In the genomic region with DNA sequence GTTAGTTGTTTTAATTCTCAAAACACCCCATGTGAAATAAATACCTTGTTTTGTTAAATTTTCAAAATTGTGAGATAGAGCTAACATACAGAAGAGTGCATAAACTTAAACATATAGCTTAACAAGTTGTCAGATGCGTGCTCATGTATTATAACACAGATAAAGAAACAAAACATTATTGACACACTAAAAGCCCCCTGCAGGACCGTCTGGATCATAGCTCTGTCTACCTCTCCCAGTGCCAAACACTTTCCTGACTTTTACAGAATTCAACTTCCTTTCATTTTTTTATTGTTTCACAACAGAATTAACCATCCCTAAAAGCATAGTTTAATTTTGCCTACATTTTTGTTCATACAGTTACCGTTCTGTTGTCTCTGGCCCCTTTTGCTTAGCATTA, we compare ENCODE assay signal across 16 cellular contexts. TPM values are rescaled to one million over a fixed set of nuclear protein-coding genes. Genes with fewer than 3 reads are reported as not detected.
A peak's percentile ranks its signal among the peaks of the same experiment; 100 is the strongest.
DNase-seq lines count a peak whose midpoint lies in the region; ATAC-seq and TF ChIP-seq lines count a peak whose summit lies in the region.
"Had no signal": no experiment of that assay in that cellular context is flagged by ENCODE, and none has a peak within 500 bp of the region (broad histone marks: within the 10 kb centered on the region; RNA-seq: fewer than 3 reads in every experiment).

No MANE protein-coding gene starts in this region.

- no peak overlapping the region for H3K9ac ChIP-seq in HCT116 (ENCODE audit: low read length)
- no peak overlapping the region for H3K9ac ChIP-seq in neural progenitor cell
- H3K9ac ChIP-seq in Karpas-422 (ENCODE audit: low read length) = no peak overlapping the region
- H3K9ac ChIP-seq: BLaER1, GM23248 had no signal

- intact Hi-C loops in HCT116 (cut with micrococcal nuclease) (no loop called here), spleen (cut with DNase I; ENCODE audit: low total_unique reads) (no loop called here)

- TF ChIP-seq CTCF in AG04450 (IDR thresholded peaks at IDR 0.05; ENCODE audit: low read depth, low read length) (0 out of 2 replicates have a peak, but pooled peaks have one; percentile 2), HCT116 (IDR thresholded peaks at IDR 0.05 in 2 of 3, conservative IDR thresholded peaks at IDR 0.05 in 1 of 3; ENCODE audit: borderline replicate concordance in 1 of 3, insufficient read depth in 1 of 3, low read depth in 2 of 3, low read length in 2 of 3) (peak in 2 of 3 experiments; percentile 17 to 23; a peak in 3 of 6 replicates), chondrocyte (IDR thresholded peaks at IDR 0.05) (peak; percentile 17), neural progenitor cell (IDR thresholded peaks at IDR 0.05) (peak; percentile 20), spleen (IDR thresholded peaks at IDR 0.05 in 8 of 11, conservative IDR thresholded peaks at IDR 0.05 in 3 of 11) (no peak)

- H3K36me3 Mint-ChIP-seq in chondrocyte (ENCODE audit: low read depth) = no peaks in the 10 kb centered on the region
- H3K36me3 Mint-ChIP-seq in neural progenitor cell = no peaks in the 10 kb centered on the region
- H3K36me3 Mint-ChIP-seq: CD8-positive, alpha-beta memory T cell had no signal

- POLR2A ChIA-PET in AG04450 (lab: Yijun Ruan, JAX) (no interaction called here), HCT116 (lab: Charles Lee) (no interaction called here)

- no peaks in the 10 kb centered on the region for H3K36me3 ChIP-seq in HCT116 (ENCODE audit: control insufficient read depth in 1 of 2, insufficient read depth in 2 of 2, low read length in 2 of 2)
- H3K36me3 ChIP-seq in neural progenitor cell = no peaks in the 10 kb centered on the region
- no peaks in the 10 kb centered on the region for H3K36me3 ChIP-seq in spleen
- H3K36me3 ChIP-seq in Karpas-422 (ENCODE audit: insufficient read depth, low read length) = no peaks in the 10 kb centered on the region
- H3K36me3 ChIP-seq: BLaER1 had no signal

- H3K9me3 ChIP-seq in AG04450 (ENCODE audit: control insufficient read depth, insufficient read depth, low read length) (no peaks in the 10 kb centered on the region), HCT116 (ENCODE audit: control insufficient read depth in 1 of 2, insufficient read depth in 1 of 2, low read depth in 1 of 2, low read length in 2 of 2) (no peaks in the 10 kb centered on the region), neural progenitor cell (ENCODE audit: low read depth) (no peaks in the 10 kb centered on the region), spleen (no peaks in the 10 kb centered on the region), Karpas-422 (ENCODE audit: low read length) (no peaks in the 10 kb centered on the region)
- H3K9me3 ChIP-seq: BLaER1, Caco-2 had no signal

- TF ChIP-seq POLR2A in HCT116 (IDR thresholded peaks at IDR 0.05; ENCODE audit: borderline replicate concordance, extremely low read depth, insufficient read depth, insufficient read length) (no peak), spleen (IDR thresholded peaks at IDR 0.05) (no peak)

- H3K4me1 ChIP-seq in HCT116 (ENCODE audit: control insufficient read depth in 1 of 2, insufficient read depth in 2 of 2, low read length in 2 of 2) = peaks cover 7 to 14% of the 10 kb centered on the region in 2 experiments
- no peaks in the 10 kb centered on the region for H3K4me1 ChIP-seq in neural progenitor cell
- H3K4me1 ChIP-seq in spleen = no peaks in the 10 kb centered on the region
- peaks cover 3% of the 10 kb centered on the region; the same call in 1 of the 2 replicates for H3K4me1 ChIP-seq in Karpas-422 (ENCODE audit: low read length)
- H3K4me1 ChIP-seq: BLaER1, Caco-2 had no signal

- H3K9me3 Mint-ChIP-seq in chondrocyte (ENCODE audit: low read depth) = no peaks in the 10 kb centered on the region
- no peaks in the 10 kb centered on the region for H3K9me3 Mint-ChIP-seq in neural progenitor cell
- H3K9me3 Mint-ChIP-seq: CD8-positive, alpha-beta memory T cell had no signal

- H3K79me2 ChIP-seq in HCT116 (ENCODE audit: insufficient read depth, low read length) = no peaks in the 10 kb centered on the region
- H3K79me2 ChIP-seq in neural progenitor cell (ENCODE audit: low read depth) = no peaks in the 10 kb centered on the region
- no peaks in the 10 kb centered on the region for H3K79me2 ChIP-seq in Karpas-422 (ENCODE audit: low read length)

- ATAC-seq in HCT116 = no peak; the same call in 1 of the 2 replicates

- H3K27me3 Mint-ChIP-seq in chondrocyte (ENCODE audit: low read depth) = no peaks in the 10 kb centered on the region
- H3K27me3 Mint-ChIP-seq in neural progenitor cell (ENCODE audit: insufficient read depth, low read depth) = no peaks in the 10 kb centered on the region

- H3K4me1 Mint-ChIP-seq in chondrocyte (ENCODE audit: low read depth) (no peaks in the 10 kb centered on the region), neural progenitor cell (no peaks in the 10 kb centered on the region)
- H3K4me1 Mint-ChIP-seq: CD8-positive, alpha-beta memory T cell had no signal

- WGBS in spleen, 5 donors = 71 to 84% (median 78%) methylated on average over 3 of the region's 3 CpGs

- RAD21 ChIA-PET in HCT116 (lab: Charles Lee; ENCODE audit: low non-redundant PET in 1 of 2, low total read pairs in 2 of 2, uncharacterized antibody in 2 of 2, unreplicated experiment in 2 of 2) = no interaction called here

- H3K4me3 ChIP-seq in AG04450 (ENCODE audit: low read depth, low read length) (no peak overlapping the region), HCT116 (replicated peaks in 1 of 2; ENCODE audit: low read depth in 1 of 2, low read length in 2 of 2) (no peak overlapping the region), neural progenitor cell (no peak overlapping the region), spleen (no peak overlapping the region), Karpas-422 (ENCODE audit: low read length) (no peak overlapping the region)
- H3K4me3 ChIP-seq: BLaER1, GM23248 had no signal

- H3K9me2 ChIP-seq in HCT116 (ENCODE audit: insufficient read depth) (no peaks in the 10 kb centered on the region), Karpas-422 (replicated peaks; ENCODE audit: insufficient read depth, low read length) (no peaks in the 10 kb centered on the region)

- no peak for TF ChIP-seq RAD21 in HCT116 (IDR thresholded peaks at IDR 0.05; ENCODE audit: low read depth)

- BruUV-seq in HCT116 (replicated peaks; lab: Mats Ljungman, UMichigan) = no TSS peak

- H3F3A ChIP-seq in neural progenitor cell (ENCODE audit: low read depth) = no peaks in the 10 kb centered on the region

- H3K27ac Mint-ChIP-seq in chondrocyte (ENCODE audit: unreplicated experiment) (no peak overlapping the region), neural progenitor cell (no peak overlapping the region)
- H3K27ac Mint-ChIP-seq: CD8-positive, alpha-beta memory T cell had no signal

- H3K27ac ChIP-seq in AG04450 (ENCODE audit: low read depth, low read length) (no peak overlapping the region), HCT116 (ENCODE audit: low read depth, low read length) (no peak overlapping the region), neural progenitor cell (no peak overlapping the region), spleen (no peak overlapping the region), Karpas-422 (ENCODE audit: low read length) (no peak overlapping the region)
- H3K27ac ChIP-seq: BLaER1, GM23248 had no signal

- H3K27me3 ChIP-seq in AG04450 (ENCODE audit: control insufficient read depth, insufficient read depth, low read length) (no peaks in the 10 kb centered on the region), HCT116 (ENCODE audit: insufficient read depth, low read length) (no peaks in the 10 kb centered on the region), neural progenitor cell (no peaks in the 10 kb centered on the region), spleen (replicated peaks in 1 of 7) (no peaks in the 10 kb centered on the region), Karpas-422 (ENCODE audit: low read length) (no peaks in the 10 kb centered on the region)
- H3K27me3 ChIP-seq: BLaER1 had no signal

- H3K4me3 Mint-ChIP-seq in chondrocyte (ENCODE audit: unreplicated experiment) = no peak overlapping the region
- H3K4me3 Mint-ChIP-seq in neural progenitor cell = no peak overlapping the region
- H3K4me3 Mint-ChIP-seq: CD8-positive, alpha-beta memory T cell had no signal

- H3K4me2 ChIP-seq in HCT116 (ENCODE audit: low read length) = no peak overlapping the region
- no peak overlapping the region for H3K4me2 ChIP-seq in neural progenitor cell
- H3K4me2 ChIP-seq in Karpas-422 (ENCODE audit: low read depth, low read length, poor library complexity, severe bottlenecking) = no peak overlapping the region
- H3K4me2 ChIP-seq: BLaER1 had no signal

- H2AFZ ChIP-seq in HCT116 (ENCODE audit: low read depth, low read length, poor library complexity, severe bottlenecking) (no peak overlapping the region), neural progenitor cell (replicated peaks) (no peak overlapping the region), Karpas-422 (ENCODE audit: low read length) (no peak overlapping the region)
- H2AFZ ChIP-seq: GM23248 had no signal

- CTCF ChIA-PET in AG04450 (lab: Charles Lee) = interaction anchor here (1.1 to 2.7 kb wide), 3 partner anchors 8 to 68 kb away, joined by 8 to 11 read pairs (median 9); partner anchors contain the start of gene FRK
- CTCF ChIA-PET in HCT116 (lab: Charles Lee) = interaction anchor here (0.6 kb wide), 1 partner anchor 18 kb away, joined by 3 read pairs; no protein-coding TSS in a partner anchor

- H4K20me1 ChIP-seq in HCT116 (ENCODE audit: insufficient read depth) (no peaks in the 10 kb centered on the region), neural progenitor cell (ENCODE audit: low read depth) (no peaks in the 10 kb centered on the region), Karpas-422 (ENCODE audit: insufficient read depth, low read depth, low read length) (no peaks in the 10 kb centered on the region)
- H4K20me1 ChIP-seq: BLaER1 had no signal

- DNase-seq in AG04450 (ENCODE audit: low read depth, low spot score) (no peak), HCT116 (ENCODE audit: low read depth, low spot score) (no peak), chondrocyte (ENCODE audit: low spot score) (no peak), neural progenitor cell (ENCODE audit: low spot score) (no peak), NCI-H69 (lab: John Stamatoyannopoulos, UW) (no peak), spleen (no peak), Karpas-422 (no peak), SW480 (ENCODE audit: low spot score) (no peak)
- DNase-seq: Caco-2; CD8-positive, alpha-beta memory T cell; DND-41; GDM1; GM23248; IMR-90 had no signal

RNA-seq across cellular contexts. Expression of gene FRK, which starts 17.8 kb away (rescaled TPM):
- polyA plus RNA-seq in AG04450 (2011; rRNA removed) = 0.31 and 0.43 TPM in 2 replicates
- 0.87 and 1.4 TPM in 2 replicates for polyA minus RNA-seq in AG04450 (2011; rRNA and poly(A)+ RNA removed)
- total RNA-seq in HCT116 (2021; ENCODE audit: unreplicated experiment) = 3.7 TPM
- 0.70 and 0.75 TPM in 2 replicates for polyA plus RNA-seq in HCT116 (2012)
- 0.60 to 1.1 TPM (median 1.1 TPM) in 3 replicates for total RNA-seq in chondrocyte
- 0.11 and 0.15 TPM in 2 replicates for total RNA-seq in neural progenitor cell (ENCODE audit: low replicate concordance)
- total RNA-seq in spleen = 1 to 10 TPM in 4 of 7 donors, under 1 TPM in 3; 0.54 to 2.8 (median 1.1) TPM
- polyA plus RNA-seq in spleen = under 1 TPM; 0.20 to 0.26 (median 0.20) TPM
- not detected in 2 replicates for total RNA-seq in Karpas-422 (2014; rRNA removed; shearing (Covaris generic); ENCODE audit: low replicate concordance)
- polyA plus RNA-seq: CD8-positive, alpha-beta memory T cell had no signal

RNA-seq across cellular contexts. Expression of gene NT5DC1, which starts 22.1 kb away (rescaled TPM):
- polyA plus RNA-seq in AG04450 (2011; rRNA removed) (20.9 and 23.2 TPM in 2 replicates), spleen (1 to 10 TPM; 7.4 to 9.1 (median 7.5) TPM)
- polyA minus RNA-seq in AG04450 (2011; rRNA and poly(A)+ RNA removed) = 14.9 and 16.9 TPM in 2 replicates
- total RNA-seq in HCT116 (2021; ENCODE audit: unreplicated experiment) (63.7 TPM), chondrocyte (20.5 to 21.2 TPM (median 20.6 TPM) in 3 replicates), neural progenitor cell (ENCODE audit: low replicate concordance) (19.3 and 21.6 TPM in 2 replicates), spleen (10 to 100 TPM; 11.3 to 47.5 (median 37.1) TPM)
- polyA plus RNA-seq in HCT116 (2012) = 41.5 and 50.3 TPM in 2 replicates
- 3.0 and 6.8 TPM in 2 replicates for total RNA-seq in Karpas-422 (2014; rRNA removed; shearing (Covaris generic); ENCODE audit: low replicate concordance)

RNA-seq across cellular contexts. Expression of gene COL10A1, which starts 47.4 kb away (rescaled TPM):
- polyA plus RNA-seq in AG04450 (2011; rRNA removed) (0.10 and 0.33 TPM in 2 replicates), spleen (under 1 TPM; 0.02 to 0.83 (median 0.04) TPM)
- not detected in 2 replicates for polyA minus RNA-seq in AG04450 (2011; rRNA and poly(A)+ RNA removed)
- total RNA-seq in HCT116 (2021; ENCODE audit: unreplicated experiment) (not detected), chondrocyte (0.10 to 0.21 TPM in 2 of 3 replicates, not detected in the other), neural progenitor cell (ENCODE audit: low replicate concordance) (not detected in 2 replicates), spleen (1 to 10 TPM in 5 of 7 donors, under 1 TPM in 1, not detected in 1; 0.77 to 3.4 (median 1.4) TPM)
- 0.01 TPM in 1 of 2 replicates, not detected in the other for polyA plus RNA-seq in HCT116 (2012)
- not detected in 2 replicates for total RNA-seq in Karpas-422 (2014; rRNA removed; shearing (Covaris generic); ENCODE audit: low replicate concordance)
- total RNA-seq: A172; Caco-2; CD8-positive, alpha-beta memory T cell; IMR-90 had no signal
- polyA plus RNA-seq: CD8-positive, alpha-beta memory T cell had no signal

Comparison
In these comparisons a context has a peak if more than half of its experiments do, and no peak if none do; other contexts are left out.
1. CTCF ChIP-seq: peak in AG04450 (single experiment), HCT116 (2 of 3), chondrocyte (single experiment) and neural progenitor cell (single experiment); none in spleen (0 of 11).